In the genomic region with DNA sequence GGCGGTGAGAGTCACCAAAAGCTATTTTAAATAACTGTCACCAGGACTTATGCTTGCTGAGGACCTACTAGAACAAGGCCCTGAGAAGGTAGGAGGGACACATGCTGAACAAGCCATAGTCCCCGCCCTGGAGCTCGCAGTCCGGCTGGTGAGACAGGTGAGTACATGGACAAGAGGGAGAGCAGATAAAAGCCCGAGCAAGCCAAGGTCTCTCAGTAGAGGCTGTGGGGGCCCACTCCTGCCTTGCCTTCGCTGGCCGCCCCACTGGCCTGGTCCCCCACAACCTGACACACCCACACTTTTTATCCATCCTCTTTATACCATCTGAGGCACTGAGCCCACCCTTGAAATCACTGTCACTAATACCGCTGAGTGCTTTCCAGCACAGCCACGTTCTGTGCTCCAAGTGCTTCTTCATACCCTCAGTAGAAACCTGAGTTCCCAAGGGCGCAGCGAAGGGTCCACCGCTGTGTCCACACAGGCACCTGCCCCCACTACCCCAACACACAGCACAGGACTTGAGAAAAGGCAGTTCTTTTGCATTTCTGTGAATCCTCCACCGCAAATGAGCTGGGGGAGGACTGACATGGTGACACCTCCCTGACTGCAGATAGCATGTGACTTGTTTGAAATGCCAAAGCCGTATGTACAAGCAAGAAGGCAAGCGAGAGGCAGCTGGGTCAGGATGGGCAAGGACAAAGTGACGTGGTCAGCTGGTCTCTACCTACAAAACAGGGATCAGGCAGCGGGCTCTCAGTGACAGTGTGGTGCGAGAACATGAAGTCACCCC, we compare ENCODE assay signal across 23 cellular contexts.
"Had no signal": no experiment of that assay in that cellular context is flagged by ENCODE, and none has a peak within 500 bp of the region (broad histone marks: within the 10 kb centered on the region; RNA-seq: fewer than 3 reads in every experiment).

No MANE protein-coding gene starts in this region.

- H3K4me1 ChIP-seq: gastroesophageal sphincter, heart left ventricle, left lung, prostate gland, tibial artery had no signal

- H3K27me3 ChIP-seq: cardiac muscle cell, gastroesophageal sphincter, heart left ventricle, left lung, neutrophil, ovary, tibial artery had no signal

- H3K36me3 ChIP-seq: ovary had no signal

- H3K9me3 Mint-ChIP-seq: activated CD4-positive, alpha-beta memory T cell treated with anti-CD3 and anti-CD28 coated beads, Interleukin-2, amount 10 ng/mL, durations not matched to agents 7 days and 5 days; activated CD4-positive, alpha-beta T cell treated with anti-CD3 and anti-CD28 coated beads, Interleukin-2, amount 10 ng/mL, durations not matched to agents 24 days and 14 days; activated T-helper 1 cell treated with anti-CD3 and anti-CD28 coated beads, Interleukin-12 subunit alpha, Interleukin-12 subunit beta, Interleukin-2, Interleukin-4 antibody, amounts not matched to agents 30 ng/mL and 10 ng/mL and 1 ng/mL, durations not matched to agents 14 hours and 24 hours and 36 hours; natural killer cell treated with Interleukin-12 subunit alpha and Interleukin-12 subunit beta and Interleukin-15 and Interleukin-18, amount 100 ng/mL, for 72 hours had no signal

- H3K27me3 Mint-ChIP-seq: activated CD4-positive, alpha-beta memory T cell treated with anti-CD3 and anti-CD28 coated beads, Interleukin-2, amount 10 ng/mL, durations not matched to agents 7 days and 5 days; activated CD4-positive, alpha-beta T cell treated with anti-CD3 and anti-CD28 coated beads, Interleukin-2, amount 10 ng/mL, durations not matched to agents 24 days and 14 days; natural killer cell treated with Interleukin-12 subunit alpha and Interleukin-12 subunit beta and Interleukin-15 and Interleukin-18, amount 100 ng/mL, for 72 hours had no signal

- H3K9me3 ChIP-seq: gastroesophageal sphincter, heart left ventricle, left lung, neutrophil, ovary, prostate gland, tibial artery had no signal

- H3K4me3 ChIP-seq: cardiac muscle cell, gastroesophageal sphincter, heart left ventricle, left lung, ovary, prostate gland, SK-N-MC, tibial artery had no signal

- FAIRE-seq: colon, keratinocyte had no signal

- H3K27ac Mint-ChIP-seq: activated CD4-positive, alpha-beta memory T cell treated with anti-CD3 and anti-CD28 coated beads, Interleukin-2, amount 10 ng/mL, durations not matched to agents 7 days and 5 days; activated CD4-positive, alpha-beta T cell treated with anti-CD3 and anti-CD28 coated beads, Interleukin-2, amount 10 ng/mL, durations not matched to agents 24 days and 14 days; activated T-helper 1 cell treated with anti-CD3 and anti-CD28 coated beads, Interleukin-12 subunit alpha, Interleukin-12 subunit beta, Interleukin-2, Interleukin-4 antibody, amounts not matched to agents 30 ng/mL and 10 ng/mL and 1 ng/mL, durations not matched to agents 14 hours and 24 hours and 36 hours; natural killer cell treated with Interleukin-12 subunit alpha and Interleukin-12 subunit beta and Interleukin-15 and Interleukin-18, amount 100 ng/mL, for 72 hours had no signal

- H3K27ac ChIP-seq: cardiac muscle cell, epithelial cell of prostate, gastroesophageal sphincter, heart left ventricle, left lung, neutrophil, ovary, prostate gland, SK-N-MC, tibial artery had no signal

- DNase-seq: activated CD4-positive, alpha-beta memory T cell treated with anti-CD3 and anti-CD28 coated beads, Interleukin-2, amount 10 ng/mL, durations not matched to agents 7 days and 5 days; activated CD4-positive, alpha-beta T cell treated with anti-CD3 and anti-CD28 coated beads, Interleukin-2, amount 10 ng/mL, durations not matched to agents 24 days and 14 days; activated gamma-delta T cell; amygdala; heart left ventricle; ovary; stimulated activated CD4-positive, alpha-beta T cell treated with anti-CD3 and anti-CD28 coated beads, Interleukin-4, amount 100 ng/mL, for 1 hour; stimulated activated naive CD4-positive, alpha-beta T cell treated with Interleukin-2 at 50 U/mL for 16 hours; substantia nigra; SW 1271; T-helper 2 cell; tibial artery had no signal

- H3K4me3 Mint-ChIP-seq: activated CD4-positive, alpha-beta memory T cell treated with anti-CD3 and anti-CD28 coated beads, Interleukin-2, amount 10 ng/mL, durations not matched to agents 7 days and 5 days; activated CD4-positive, alpha-beta T cell treated with anti-CD3 and anti-CD28 coated beads, Interleukin-2, amount 10 ng/mL, durations not matched to agents 24 days and 14 days; activated T-helper 1 cell treated with anti-CD3 and anti-CD28 coated beads, Interleukin-12 subunit alpha, Interleukin-12 subunit beta, Interleukin-2, Interleukin-4 antibody, amounts not matched to agents 30 ng/mL and 10 ng/mL and 1 ng/mL, durations not matched to agents 14 hours and 24 hours and 36 hours; natural killer cell treated with Interleukin-12 subunit alpha and Interleukin-12 subunit beta and Interleukin-15 and Interleukin-18, amount 100 ng/mL, for 72 hours had no signal

- ATAC-seq: gastroesophageal sphincter, heart left ventricle, left lung had no signal
